Comparison of ENCODE assay signal across 9 cellular contexts in genomic region chr5:142888469-142889085, GRCh38.
A peak's percentile ranks its signal among the peaks of the same experiment; 100 is the strongest.
DNase-seq lines count a peak whose midpoint lies in the region; ATAC-seq and TF ChIP-seq lines count a peak whose summit lies in the region.
"Had no signal": no experiment of that assay in that cellular context is flagged by ENCODE, and none has a peak within 500 bp of the region (broad histone marks: within the 10 kb centered on the region; RNA-seq: fewer than 3 reads in every experiment).

No MANE protein-coding gene starts in this region.

- H3K27ac ChIP-seq in WERI-Rb-1: no peak overlapping the region

- peak overlapping the region; percentile 29 for H3K27ac Mint-ChIP-seq in activated naive CD8-positive, alpha-beta T cell treated with anti-CD3 and anti-CD28 coated beads, Interleukin-2, amount 50 U/mL, for 24 hours
- H3K27ac Mint-ChIP-seq in activated naive CD8-positive, alpha-beta T cell treated with anti-CD3 and anti-CD28 coated beads for 36 hours: no peak overlapping the region
- H3K27ac Mint-ChIP-seq in glutamatergic neuron (ENCODE audit: unreplicated experiment): peak overlapping the region; percentile 11
- H3K27ac Mint-ChIP-seq: activated naive CD4-positive, alpha-beta T cell treated with anti-CD3 and anti-CD28 coated beads, Interleukin-2, amount 50 U/mL, for 24 hours had no signal

- no peaks in the 10 kb centered on the region for H3K9me3 ChIP-seq in WERI-Rb-1 (ENCODE audit: severe bottlenecking)

- no peak for TF ChIP-seq POLR2A in NB4 (IDR thresholded peaks at IDR 0.05; ENCODE audit: extremely low read depth, insufficient read length)

- no peaks in the 10 kb centered on the region for H3K27me3 Mint-ChIP-seq in activated naive CD8-positive, alpha-beta T cell treated with anti-CD3 and anti-CD28 coated beads, Interleukin-2, amount 50 U/mL, for 24 hours
- no peaks in the 10 kb centered on the region for H3K27me3 Mint-ChIP-seq in activated naive CD8-positive, alpha-beta T cell treated with anti-CD3 and anti-CD28 coated beads for 36 hours
- no peaks in the 10 kb centered on the region for H3K27me3 Mint-ChIP-seq in glutamatergic neuron (ENCODE audit: unreplicated experiment)
- H3K27me3 Mint-ChIP-seq: activated naive CD4-positive, alpha-beta T cell treated with anti-CD3 and anti-CD28 coated beads, Interleukin-2, amount 50 U/mL, for 24 hours had no signal

- H3K4me1 Mint-ChIP-seq in activated naive CD8-positive, alpha-beta T cell treated with anti-CD3 and anti-CD28 coated beads, Interleukin-2, amount 50 U/mL, for 24 hours: no peaks in the 10 kb centered on the region
- no peaks in the 10 kb centered on the region for H3K4me1 Mint-ChIP-seq in activated naive CD8-positive, alpha-beta T cell treated with anti-CD3 and anti-CD28 coated beads for 36 hours
- no peaks in the 10 kb centered on the region for H3K4me1 Mint-ChIP-seq in glutamatergic neuron (ENCODE audit: low read depth, unreplicated experiment)
- H3K4me1 Mint-ChIP-seq: activated naive CD4-positive, alpha-beta T cell treated with anti-CD3 and anti-CD28 coated beads, Interleukin-2, amount 50 U/mL, for 24 hours had no signal

- H3K36me3 Mint-ChIP-seq in activated naive CD8-positive, alpha-beta T cell treated with anti-CD3 and anti-CD28 coated beads, Interleukin-2, amount 50 U/mL, for 24 hours (ENCODE audit: low read depth): no peaks in the 10 kb centered on the region
- H3K36me3 Mint-ChIP-seq in activated naive CD8-positive, alpha-beta T cell treated with anti-CD3 and anti-CD28 coated beads for 36 hours: no peaks in the 10 kb centered on the region
- no peaks in the 10 kb centered on the region for H3K36me3 Mint-ChIP-seq in glutamatergic neuron (ENCODE audit: unreplicated experiment)

- H3K27me3 ChIP-seq in WERI-Rb-1 (ENCODE audit: insufficient read depth, low read depth, severe bottlenecking): no peaks in the 10 kb centered on the region

- no peak overlapping the region for H3K4me3 Mint-ChIP-seq in activated naive CD8-positive, alpha-beta T cell treated with anti-CD3 and anti-CD28 coated beads, Interleukin-2, amount 50 U/mL, for 24 hours
- H3K4me3 Mint-ChIP-seq in activated naive CD8-positive, alpha-beta T cell treated with anti-CD3 and anti-CD28 coated beads for 36 hours: no peak overlapping the region
- no peak overlapping the region for H3K4me3 Mint-ChIP-seq in glutamatergic neuron (ENCODE audit: unreplicated experiment)
- H3K4me3 Mint-ChIP-seq: activated naive CD4-positive, alpha-beta T cell treated with anti-CD3 and anti-CD28 coated beads, Interleukin-2, amount 50 U/mL, for 24 hours had no signal

- ATAC-seq in activated naive CD8-positive, alpha-beta T cell treated with anti-CD3 and anti-CD28 coated beads, Interleukin-2, amount 50 U/mL, for 24 hours: no peak

- peak; percentile 7 for DNase-seq in activated naive CD8-positive, alpha-beta T cell treated with anti-CD3 and anti-CD28 coated beads, Interleukin-2, amount 50 U/mL, for 24 hours
- DNase-seq in activated naive CD8-positive, alpha-beta T cell treated with anti-CD3 and anti-CD28 coated beads for 36 hours: no peak
- DNase-seq in NB4 (ENCODE audit: low read depth): peak; percentile 48
- peak; percentile 27 for DNase-seq in WERI-Rb-1
- no peak for DNase-seq in glutamatergic neuron
- DNase-seq in pulmonary artery endothelial cell (ENCODE audit: low read depth, low spot score): peak; percentile 29
- DNase-seq in ureter (ENCODE audit: low spot score): no peak
- DNase-seq in germinal center (ENCODE audit: low spot score): no peak

- TF ChIP-seq CTCF in NB4 (IDR thresholded peaks at IDR 0.05; ENCODE audit: low read depth, low read length) (peak; percentile 55), WERI-Rb-1 (IDR thresholded peaks at IDR 0.05; ENCODE audit: low read depth, low read length) (peak; percentile 44; the same call in 1 of the 2 replicates), glutamatergic neuron (IDR thresholded peaks at IDR 0.05; ENCODE audit: partially characterized antibody, unreplicated experiment) (peak; percentile 86)

- H3K4me3 ChIP-seq in NB4 (ENCODE audit: low read depth, low read length) (no peak overlapping the region), WERI-Rb-1 (ENCODE audit: low read depth, low read length) (no peak overlapping the region)

- H3K9me3 Mint-ChIP-seq in activated naive CD8-positive, alpha-beta T cell treated with anti-CD3 and anti-CD28 coated beads, Interleukin-2, amount 50 U/mL, for 24 hours: no peaks in the 10 kb centered on the region
- no peaks in the 10 kb centered on the region for H3K9me3 Mint-ChIP-seq in activated naive CD8-positive, alpha-beta T cell treated with anti-CD3 and anti-CD28 coated beads for 36 hours
- H3K9me3 Mint-ChIP-seq in glutamatergic neuron (ENCODE audit: unreplicated experiment): no peaks in the 10 kb centered on the region
- H3K9me3 Mint-ChIP-seq: activated naive CD4-positive, alpha-beta T cell treated with anti-CD3 and anti-CD28 coated beads, Interleukin-2, amount 50 U/mL, for 24 hours had no signal

- no peaks in the 10 kb centered on the region for H3K36me3 ChIP-seq in WERI-Rb-1

Comparison
In these comparisons a context has a peak if more than half of its experiments do, and no peak if none do; other contexts are left out.
1. DNase-seq: peak in activated naive CD8-positive, alpha-beta T cell treated with anti-CD3 and anti-CD28 coated beads, Interleukin-2, amount 50 U/mL, for 24 hours (single experiment), NB4 (single experiment), WERI-Rb-1 (single experiment) and pulmonary artery endothelial cell (single experiment); none in activated naive CD8-positive, alpha-beta T cell treated with anti-CD3 and anti-CD28 coated beads for 36 hours (single experiment), glutamatergic neuron (single experiment), ureter (single experiment) and germinal center (single experiment).
2. Peak in every context shown above with its lines, with median percentiles within 50 percentile points of each other: CTCF ChIP-seq.